In genomic region chr20:57683876-57684275, GRCh38 we compare ENCODE assay signal across 21 cellular contexts. TPM values are rescaled to one million over a fixed set of nuclear protein-coding genes. Genes with fewer than 3 reads are reported as not detected.
DNase-seq lines count a peak whose midpoint lies in the region; ATAC-seq and TF ChIP-seq lines count a peak whose summit lies in the region.
"Had no signal": no experiment of that assay in that cellular context is flagged by ENCODE, and none has a peak within 500 bp of the region (broad histone marks: within the 10 kb centered on the region; RNA-seq: fewer than 3 reads in every experiment).

No MANE protein-coding gene starts in this region.

- peaks cover 13% of the 10 kb centered on the region for H3K27me3 Mint-ChIP-seq in GM23338 (ENCODE audit: insufficient read depth, low read depth, poor library complexity)
- H3K27me3 Mint-ChIP-seq in T-helper 2 cell treated with Interferon-gamma antibody and Interleukin-4, amounts not matched to agents 5 μg/mL and 100 μg/mL, for 36 hours (ENCODE audit: low read depth), result peaks cover 3% of the 10 kb centered on the region

- H3F3A ChIP-seq in GM23338 (replicated peaks; ENCODE audit: low read depth), result no peaks in the 10 kb centered on the region

- TF ChIP-seq POLR2A in esophagus muscularis mucosa (IDR thresholded peaks at IDR 0.05; ENCODE audit: low read depth), result no peak
- TF ChIP-seq POLR2A in sigmoid colon (IDR thresholded peaks at IDR 0.05), result no peak

- H3K4me2 ChIP-seq in GM23338 (peak overlapping the region; percentile 73), OCI-LY7 (ENCODE audit: low read length) (peak overlapping the region; percentile 94)

- no peaks in the 10 kb centered on the region for H3K9me2 ChIP-seq in GM23338 (ENCODE audit: insufficient read depth)
- H3K9me2 ChIP-seq in OCI-LY7 (ENCODE audit: insufficient read depth, low read length), result no peaks in the 10 kb centered on the region

- ATAC-seq in GM23338, result peak; percentile 8; the same call in 2 of the 3 replicates
- ATAC-seq: heart right ventricle, mucosa of descending colon had no signal

- no peak overlapping the region for H2AFZ ChIP-seq in GM23338
- H2AFZ ChIP-seq in OCI-LY7 (ENCODE audit: low read length), result no peak overlapping the region

- H4K20me1 ChIP-seq in GM23338 (replicated peaks; ENCODE audit: insufficient read depth), result peaks cover 19% of the 10 kb centered on the region
- H4K20me1 ChIP-seq in OCI-LY7 (ENCODE audit: insufficient read depth, low read length), result no peaks in the 10 kb centered on the region

- TF ChIP-seq CTCF in GM23338 (conservative IDR thresholded peaks at IDR 0.05; ENCODE audit: low read depth in 2 of 2) (no peak), OCI-LY7 (conservative IDR thresholded peaks at IDR 0.05; ENCODE audit: low read length) (no peak), esophagus muscularis mucosa (IDR thresholded peaks at IDR 0.05) (no peak), sigmoid colon (IDR thresholded peaks at IDR 0.05) (no peak)

- H3K36me3 Mint-ChIP-seq in GM23338 (ENCODE audit: low read depth), result peaks cover 3% of the 10 kb centered on the region
- H3K36me3 Mint-ChIP-seq in T-helper 2 cell treated with Interferon-gamma antibody and Interleukin-4, amounts not matched to agents 5 μg/mL and 100 μg/mL, for 36 hours (ENCODE audit: low read depth), result no peaks in the 10 kb centered on the region
- H3K36me3 Mint-ChIP-seq: CD4-positive, alpha-beta memory T cell had no signal

- TF ChIP-seq EP300 in esophagus muscularis mucosa (IDR thresholded peaks at IDR 0.05) (no peak), sigmoid colon (IDR thresholded peaks at IDR 0.05) (no peak)

- H3K4me1 ChIP-seq in GM23338 (ENCODE audit: insufficient read depth) (peaks cover 61% of the 10 kb centered on the region), OCI-LY7 (ENCODE audit: insufficient read depth, low read length, poor library complexity, severe bottlenecking) (peaks cover 98% of the 10 kb centered on the region), esophagus muscularis mucosa (peaks cover 48 to 93% (median 90%) of the 10 kb centered on the region in 4 donors), sigmoid colon (peaks cover 0 to 57% (median 40%) of the 10 kb centered on the region in 4 donors)

- H3K4me3 ChIP-seq in GM23338, result peak overlapping the region; percentile 32; the same call in 1 of the 2 replicates
- H3K4me3 ChIP-seq in OCI-LY7 (ENCODE audit: low read depth, low read length, poor library complexity, severe bottlenecking), result peak overlapping the region; percentile 64
- no peak overlapping the region for H3K4me3 ChIP-seq in esophagus muscularis mucosa
- H3K4me3 ChIP-seq in sigmoid colon, result no peak overlapping the region
- H3K4me3 ChIP-seq: breast epithelium, heart right ventricle, mucosa of descending colon, right atrium auricular region, tibial nerve had no signal

- BruUV-seq in OCI-LY7 (replicated peaks; lab: Mats Ljungman, UMichigan), result no TSS peak

- POLR2A ChIA-PET in OCI-LY7 (lab: Charles Lee), result interaction anchor here (0.6 to 2.4 kb wide), 6 partner anchors 15 to 382 kb away, joined by 3 to 15 read pairs (median 4); no protein-coding TSS in a partner anchor

- peaks cover 99% of the 10 kb centered on the region for H3K79me2 ChIP-seq in GM23338 (replicated peaks; ENCODE audit: insufficient read depth)
- H3K79me2 ChIP-seq in OCI-LY7 (ENCODE audit: insufficient read depth, low read depth, low read length), result peaks cover 22% of the 10 kb centered on the region; the same call in 1 of the 2 replicates

- peak overlapping the region; percentile 33; the same call in 1 of the 2 replicates for H3K27ac Mint-ChIP-seq in GM23338
- no peak overlapping the region for H3K27ac Mint-ChIP-seq in T-helper 2 cell treated with Interferon-gamma antibody and Interleukin-4, amounts not matched to agents 5 μg/mL and 100 μg/mL, for 36 hours
- H3K27ac Mint-ChIP-seq: CD4-positive, alpha-beta memory T cell had no signal

- intact Hi-C loops in OCI-LY7 (cut with micrococcal nuclease; ENCODE audit: unreplicated experiment) (loop anchor here (5.0 kb wide), 3 partner anchors 202 to 367 kb away; partner anchors contain the start of gene RBM38), esophagus muscularis mucosa (cut with DNase I) (loop anchor here (10.0 kb wide), 1 partner anchor 61 kb away; no protein-coding TSS in a partner anchor), sigmoid colon (cut with DNase I) (loop anchor here (10.0 kb wide), 1 partner anchor 61 kb away; no protein-coding TSS in a partner anchor)

- H3K4me1 Mint-ChIP-seq in GM23338, result peaks cover 88% of the 10 kb centered on the region
- no peaks in the 10 kb centered on the region for H3K4me1 Mint-ChIP-seq in T-helper 2 cell treated with Interferon-gamma antibody and Interleukin-4, amounts not matched to agents 5 μg/mL and 100 μg/mL, for 36 hours (ENCODE audit: low read depth)

- peak overlapping the region; percentile 57 for H3K4me3 Mint-ChIP-seq in GM23338
- H3K4me3 Mint-ChIP-seq in T-helper 2 cell treated with Interferon-gamma antibody and Interleukin-4, amounts not matched to agents 5 μg/mL and 100 μg/mL, for 36 hours, result no peak overlapping the region
- H3K4me3 Mint-ChIP-seq: CD4-positive, alpha-beta memory T cell had no signal

- no peak for DNase-seq in GM23338 (ENCODE audit: low spot score)
- no peak for DNase-seq in OCI-LY7 (ENCODE audit: low spot score)
- DNase-seq in esophagus muscularis mucosa (ENCODE audit: extremely low spot score), result no peak
- no peak for DNase-seq in sigmoid colon
- no peak for DNase-seq in stimulated activated CD8-positive, alpha-beta memory T cell treated with anti-CD3 and anti-CD28 coated beads, Interleukin-4, amount 100 ng/mL, for 48 hours
- DNase-seq in T-helper 2 cell treated with Interferon-gamma antibody and Interleukin-4, amounts not matched to agents 5 μg/mL and 100 μg/mL, for 36 hours (ENCODE audit: low spot score), result no peak
- no peak for DNase-seq in retina
- no peak for DNase-seq in DMS153 treated with DMSO at 0.1 percent for 48 hours (lab: John Stamatoyannopoulos, UW; ENCODE audit: unreplicated experiment)
- DNase-seq: activated effector memory CD4-positive, alpha-beta T cell treated with anti-CD3 and anti-CD28 coated beads, Interleukin-2, amount 50 U/mL, for 16 hours; CD4-positive, alpha-beta memory T cell; H7; heart right ventricle; Kasumi-1; mucosa of descending colon; NCI-H2029 treated with DMSO at 0.1 percent for 48 hours; NCI-H510A; occipital lobe; SIG-M5 had no signal

- H3K27ac ChIP-seq in GM23338 (ENCODE audit: low read depth) (0 out of 2 replicates have a peak overlapping the region, but pooled peaks have one; percentile 23), OCI-LY7 (ENCODE audit: low read depth, low read length, poor library complexity, severe bottlenecking) (peak overlapping the region; percentile 99), esophagus muscularis mucosa (replicated peaks in 1 of 4) (peak overlapping the region; percentile 49 to 82 (median 78)), sigmoid colon (peak overlapping the region in 3 of 4 donors; percentile 60 to 72 (median 68))

- H3K9me3 ChIP-seq in OCI-LY7 (ENCODE audit: low read length) (no peaks in the 10 kb centered on the region), esophagus muscularis mucosa (no peaks in the 10 kb centered on the region), sigmoid colon (no peaks in the 10 kb centered on the region)
- H3K9me3 ChIP-seq: breast epithelium, heart right ventricle, mucosa of descending colon, right atrium auricular region, tibial nerve had no signal

- no peaks in the 10 kb centered on the region; the same call in 2 of the 3 replicates for H3K9me3 Mint-ChIP-seq in GM23338
- H3K9me3 Mint-ChIP-seq in T-helper 2 cell treated with Interferon-gamma antibody and Interleukin-4, amounts not matched to agents 5 μg/mL and 100 μg/mL, for 36 hours, result no peaks in the 10 kb centered on the region

- no peaks in the 10 kb centered on the region for H3K36me3 ChIP-seq in GM23338 (ENCODE audit: insufficient read depth)
- no peaks in the 10 kb centered on the region for H3K36me3 ChIP-seq in OCI-LY7 (ENCODE audit: insufficient read depth, low read length)
- H3K36me3 ChIP-seq in esophagus muscularis mucosa, result no peaks in the 10 kb centered on the region
- no peaks in the 10 kb centered on the region for H3K36me3 ChIP-seq in sigmoid colon
- H3K36me3 ChIP-seq: breast epithelium, heart right ventricle, right atrium auricular region, tibial nerve had no signal

- H3K27me3 ChIP-seq in GM23338 (ENCODE audit: insufficient read depth) (no peaks in the 10 kb centered on the region), esophagus muscularis mucosa (no peaks in the 10 kb centered on the region), sigmoid colon (no peaks in the 10 kb centered on the region)
- H3K27me3 ChIP-seq: breast epithelium, right atrium auricular region, tibial nerve had no signal

- 86% methylated on average over 7 of the region's 12 CpGs for WGBS in esophagus muscularis mucosa
- WGBS in sigmoid colon, 2 donors, result 82 to 86% methylated on average over 12 of the region's 12 CpGs

- CTCF ChIA-PET in OCI-LY7 (lab: Charles Lee; ENCODE audit: unreplicated experiment), result interaction anchor here (0.6 to 3.3 kb wide), 2 partner anchors 15 to 238 kb away, joined by 4 to 15 read pairs; no protein-coding TSS in a partner anchor

TF ChIP-seq in GM23338, 12 proteins besides CTCF, POLR2A, EP300 and RAD21 (continues in another document):
- TF ChIP-seq JUNB (IDR thresholded peaks at IDR 0.05; ENCODE audit: unreplicated experiment), result no peak
- no peak for TF ChIP-seq EZH2phosphoT487 (IDR thresholded peaks at IDR 0.05; ENCODE audit: unreplicated experiment)
- TF ChIP-seq ZNF114 (CRISPR knock-in tag; IDR thresholded peaks at IDR 0.05), result no peak
- TF ChIP-seq STAT1 (IDR thresholded peaks at IDR 0.05; ENCODE audit: unreplicated experiment), result no peak
- no peak for TF ChIP-seq EZH2 (IDR thresholded peaks at IDR 0.05; ENCODE audit: low read depth, unreplicated experiment)
- TF ChIP-seq POLR2AphosphoS5 (IDR thresholded peaks at IDR 0.05; ENCODE audit: low read depth), result no peak
- TF ChIP-seq ETS1 (IDR thresholded peaks at IDR 0.05), result no peak
- no peak for TF ChIP-seq NANOG (IDR thresholded peaks at IDR 0.05; ENCODE audit: borderline replicate concordance)

RNA-seq across cellular contexts. Expression of gene PMEPA1, which starts 25.9 kb away (rescaled TPM):
- 7.3 and 8.9 TPM in 2 replicates for total RNA-seq in GM23338 (2014; rRNA removed; shearing (Covaris generic))
- polyA plus RNA-seq in GM23338 (2016; fragmentation: Nextera tagmentation; extraction: Ambion mirVana) (13.5 and 15.4 TPM in 2 replicates), sigmoid colon (10 to 100 TPM in 1 of 3 donors, 1 to 10 TPM in 2; 3.6 to 16.8 (median 6.5) TPM)
- total RNA-seq in OCI-LY7 (2014; rRNA removed; shearing (Covaris generic)), result 1.4 and 1.8 TPM in 2 replicates
- total RNA-seq in OCI-LY7 (2022) (3.7 and 4.3 TPM in 2 replicates), esophagus muscularis mucosa (10 to 100 TPM; 10.4 to 37.8 (median 17.4) TPM), sigmoid colon (10 to 100 TPM in 1 of 4 donors, 1 to 10 TPM in 3; 3.9 to 23.3 (median 7.5) TPM)

Comparison
In these comparisons a context has a peak if more than half of its experiments do, and no peak if none do; other contexts are left out.
1. H3K27ac ChIP-seq: peak in every context shown above with its lines; median percentile 99 in OCI-LY7; 78 in esophagus muscularis mucosa; 68 in sigmoid colon; 23 in GM23338.
2. H3K4me3 ChIP-seq: peak in GM23338 (single experiment) and OCI-LY7 (single experiment); none in esophagus muscularis mucosa (0 of 4) and sigmoid colon (0 of 4).